ENCODE assay signal across 8 cellular contexts in genomic region chr1:149102574-149102973, GRCh38. TPM values are rescaled to one million over a fixed set of nuclear protein-coding genes. Genes with fewer than 3 reads are reported as not detected.
DNase-seq lines count a peak whose midpoint lies in the region; ATAC-seq and TF ChIP-seq lines count a peak whose summit lies in the region.
"Not testable (repeated sequence)": the region's sequence is repeated elsewhere in the genome, so short reads cannot be mapped to it uniquely, and the experiment has no call there.

No MANE protein-coding gene starts in this region.

- peak overlapping the region; percentile 63 for H3K4me3 Mint-ChIP-seq in activated naive CD8-positive, alpha-beta T cell

- not testable (repeated sequence) for H4K20me1 ChIP-seq in Karpas-422 (ENCODE audit: insufficient read depth, low read depth, low read length)

- H3K27me3 ChIP-seq in ACC112 (ENCODE audit: insufficient read depth, low read length); Karpas-422 (ENCODE audit: low read length): not testable (repeated sequence)

- H3K27ac ChIP-seq in ACC112 (ENCODE audit: low read depth, low read length); Karpas-422 (ENCODE audit: low read length): not testable (repeated sequence)

- H3K27ac Mint-ChIP-seq in activated naive CD8-positive, alpha-beta T cell: not testable (repeated sequence)

- H3K4me3 ChIP-seq in ACC112 (ENCODE audit: low read depth, low read length) (peak overlapping the region; percentile 56; the same call in 1 of the 2 replicates), Karpas-422 (ENCODE audit: low read length) (peak overlapping the region; percentile 43; the same call in 1 of the 2 replicates)
- not testable (repeated sequence) for H3K4me3 ChIP-seq in mucosa of descending colon

- H3K9ac ChIP-seq in Karpas-422 (ENCODE audit: low read length): not testable (repeated sequence)

- H3K4me1 Mint-ChIP-seq in activated naive CD8-positive, alpha-beta T cell (ENCODE audit: low read depth): not testable (repeated sequence)

- H3K9me2 ChIP-seq in Karpas-422 (replicated peaks; ENCODE audit: insufficient read depth, low read length): not testable (repeated sequence)

- H3K36me3 ChIP-seq in ACC112 (ENCODE audit: insufficient read depth, low read length); Karpas-422 (ENCODE audit: insufficient read depth, low read length); mucosa of descending colon (ENCODE audit: low read depth): not testable (repeated sequence)

- not testable (repeated sequence) for H3K4me2 ChIP-seq in Karpas-422 (ENCODE audit: low read depth, low read length, poor library complexity, severe bottlenecking)

- H2AFZ ChIP-seq in ACC112 (ENCODE audit: low read length, unreplicated experiment); Karpas-422 (ENCODE audit: low read length): not testable (repeated sequence)

- not testable (repeated sequence) for H3K9me3 Mint-ChIP-seq in activated naive CD8-positive, alpha-beta T cell (ENCODE audit: low read depth)

- TF ChIP-seq CTCF in mucosa of descending colon (IDR thresholded peaks at IDR 0.05): not testable (repeated sequence)

- H3K79me2 ChIP-seq in ACC112 (ENCODE audit: control insufficient read depth, insufficient read depth, low read length, unreplicated experiment); Karpas-422 (ENCODE audit: low read length): not testable (repeated sequence)

- H3K36me3 Mint-ChIP-seq in activated naive CD8-positive, alpha-beta T cell: not testable (repeated sequence)

- not testable (repeated sequence) for H3K27me3 Mint-ChIP-seq in activated naive CD8-positive, alpha-beta T cell

- ATAC-seq in GM21390 (IDR thresholded peaks at IDR 0.05; ENCODE audit: unreplicated experiment) (peak; percentile 23), esophagus mucosa (peak; percentile 80), mucosa of descending colon (peak; percentile 79)

- DNase-seq in Karpas-422: not testable (repeated sequence)
- peak; percentile 46 for DNase-seq in activated CD4-positive, alpha-beta T cell treated with anti-CD3 and anti-CD28 coated beads for 48 hours
- peak in 2 of 3 donors; percentile 39 to 42 for DNase-seq in mucosa of descending colon
- peak; percentile 41 for DNase-seq in stimulated activated CD4-positive, alpha-beta T cell treated with anti-CD3 and anti-CD28 coated beads, Interleukin-1b, Interleukin-23, amount 100 ng/mL, for 48 hours

- intact Hi-C loops in mucosa of descending colon (cut with DNase I, micrococcal nuclease): not testable (repeated sequence)

- H3K4me1 ChIP-seq in ACC112 (ENCODE audit: control insufficient read depth, insufficient read depth, low read length, unreplicated experiment); Karpas-422 (ENCODE audit: low read length); mucosa of descending colon (ENCODE audit: low read depth): not testable (repeated sequence)

- not testable (repeated sequence) for H3K9me3 ChIP-seq in Karpas-422 (ENCODE audit: low read length); mucosa of descending colon

RNA-seq across cellular contexts. Expression of gene NBPF9, which starts 0.8 kb away (rescaled TPM):
- total RNA-seq in Karpas-422 (2014; rRNA removed; shearing (Covaris generic); ENCODE audit: low replicate concordance): 14.2 and 15.0 TPM in 2 replicates
- 8.1 TPM for total RNA-seq in esophagus mucosa
- total RNA-seq in mucosa of descending colon: 10 to 100 TPM; 13.4 to 20.7 (median 17.6) TPM

Comparison
In these comparisons a context has a peak if more than half of its experiments do, and no peak if none do; other contexts are left out.
1. ATAC-seq: peak in every context shown above with its lines; median percentile 80 in esophagus mucosa; 79 in mucosa of descending colon; 23 in GM21390.